Comparison of ENCODE assay signal across 9 cellular contexts in genomic region chr17:78722101-78722761, GRCh38. TPM values are rescaled to one million over a fixed set of nuclear protein-coding genes. Genes with fewer than 3 reads are reported as not detected.
DNase-seq lines count a peak whose midpoint lies in the region; ATAC-seq and TF ChIP-seq lines count a peak whose summit lies in the region.
"Had no signal": no experiment of that assay in that cellular context is flagged by ENCODE, and none has a peak within 500 bp of the region (broad histone marks: within the 10 kb centered on the region; RNA-seq: fewer than 3 reads in every experiment).

No MANE protein-coding gene starts in this region.

- no peak for TF ChIP-seq POLR2A in adrenal gland (IDR thresholded peaks at IDR 0.05)

- peaks cover 100% of the 10 kb centered on the region for H4K20me1 ChIP-seq in smooth muscle cell (ENCODE audit: low read depth)

- intact Hi-C loops in heart right ventricle (cut with DNase I), result loop anchor here in 1 of 10 donors (5.0 kb wide), 1 partner anchor 60 kb away; the partner anchor contains the start of gene CYTH1
- intact Hi-C loops in adrenal gland (cut with DNase I), result no loop called here

- no peaks in the 10 kb centered on the region for H3K27me3 ChIP-seq in heart right ventricle
- no peaks in the 10 kb centered on the region for H3K27me3 ChIP-seq in smooth muscle cell (ENCODE audit: low read depth)
- no peaks in the 10 kb centered on the region for H3K27me3 ChIP-seq in adrenal gland

- no peak overlapping the region for H3K9ac ChIP-seq in smooth muscle cell (ENCODE audit: low read depth)

- H3K4me3 ChIP-seq in heart right ventricle (peak overlapping the region in 8 of 10 donors; percentile 22 to 56 (median 45)), smooth muscle cell (no peak overlapping the region), adrenal gland (no peak overlapping the region)

- H3K27ac ChIP-seq in heart right ventricle (peak overlapping the region in 8 of 10 donors; percentile 18 to 65 (median 48)), smooth muscle cell (ENCODE audit: low read depth) (no peak overlapping the region), adrenal gland (peak overlapping the region in 1 of 5 donors; percentile 71)
- H3K27ac ChIP-seq: 22Rv1 had no signal

- no peak overlapping the region for H2AFZ ChIP-seq in smooth muscle cell (ENCODE audit: low read depth)

- TF ChIP-seq CTCF in heart right ventricle (IDR thresholded peaks at IDR 0.05) (no peak), smooth muscle cell (IDR thresholded peaks at IDR 0.05; ENCODE audit: borderline replicate concordance, insufficient read depth, poor library complexity, severe bottlenecking) (no peak), adrenal gland (IDR thresholded peaks at IDR 0.05) (no peak)

- peaks cover 0 to 6% (median 0%) of the 10 kb centered on the region in 9 donors for H3K36me3 ChIP-seq in heart right ventricle
- no peaks in the 10 kb centered on the region for H3K36me3 ChIP-seq in smooth muscle cell (ENCODE audit: low read depth)
- H3K36me3 ChIP-seq in adrenal gland (replicated peaks in 1 of 2), result no peaks in the 10 kb centered on the region

- DNase-seq in DMS 273 (lab: John Stamatoyannopoulos, UW; ENCODE audit: unreplicated experiment), result peak; percentile 54
- no peak for DNase-seq in DMS 273 treated with DMSO at 0.1 percent for 48 hours (lab: John Stamatoyannopoulos, UW)
- peak; percentile 82 for DNase-seq in RPMI8226
- DNase-seq in heart right ventricle, result peak in 1 of 2 donors; percentile 38
- DNase-seq in smooth muscle cell (lab: John Stamatoyannopoulos, UW; ENCODE audit: unreplicated experiment), result no peak
- no peak for DNase-seq in adrenal gland
- DNase-seq in NCI-H226, result no peak

- H3K79me2 ChIP-seq in smooth muscle cell (ENCODE audit: low read depth), result peaks cover 74% of the 10 kb centered on the region

- no peaks in the 10 kb centered on the region for H3F3A ChIP-seq in smooth muscle cell (ENCODE audit: low read depth)

- H3K9me3 ChIP-seq in heart right ventricle (no peaks in the 10 kb centered on the region), smooth muscle cell (replicated peaks; ENCODE audit: low read depth) (no peaks in the 10 kb centered on the region), adrenal gland (replicated peaks in 1 of 3) (no peaks in the 10 kb centered on the region)

- WGBS in heart right ventricle, 2 donors, result 53 to 54% methylated on average over 9 of the region's 9 CpGs
- WGBS in smooth muscle cell (ENCODE audit: low lambda C conversion rate), result 88% methylated on average over 9 of the region's 9 CpGs
- 70 to 79% (median 76%) methylated on average over 5 to 9 of the region's 9 CpGs for WGBS in adrenal gland, 4 donors

- ATAC-seq in heart right ventricle, result peak in 6 of 8 donors; percentile 9 to 25 (median 18)
- no peak for ATAC-seq in GM21526 (IDR thresholded peaks at IDR 0.05; ENCODE audit: low FRiP score, unreplicated experiment)

- H3K4me1 ChIP-seq in heart right ventricle (peaks cover 18 to 99% (median 82%) of the 10 kb centered on the region in 9 donors), smooth muscle cell (ENCODE audit: low read depth) (peaks cover 38% of the 10 kb centered on the region), adrenal gland (replicated peaks in 1 of 2) (peaks cover 7 to 48% of the 10 kb centered on the region in 2 donors)

- peak overlapping the region; percentile 88 for H3K4me2 ChIP-seq in smooth muscle cell

RNA-seq across cellular contexts. Expression of gene CYTH1, which starts 59.8 kb away (rescaled TPM):
- total RNA-seq in heart right ventricle, result 10 to 100 TPM; 23.5 to 46.9 (median 34.8) TPM
- 10 to 100 TPM; 22.3 to 31.5 TPM for polyA plus RNA-seq in heart right ventricle
- 17.4 and 19.3 TPM in 2 replicates for total RNA-seq in smooth muscle cell
- polyA plus RNA-seq in smooth muscle cell, result 14.1 and 26.9 TPM in 2 replicates
- 100 to 1,000 TPM in 1 of 8 donors, 10 to 100 TPM in 7; 26.0 to 141 (median 56.2) TPM for total RNA-seq in adrenal gland
- 10 to 100 TPM; 32.6 to 45.2 (median 35.3) TPM for polyA plus RNA-seq in adrenal gland

Comparison
In these comparisons a context has a peak if more than half of its experiments do, and no peak if none do; other contexts are left out.
1. DNase-seq: peak in DMS 273 (single experiment) and RPMI8226 (single experiment); none in DMS 273 treated with DMSO at 0.1 percent for 48 hours (single experiment), smooth muscle cell (single experiment), adrenal gland (0 of 7) and NCI-H226 (single experiment).
2. H3K4me3 ChIP-seq: peak in heart right ventricle (8 of 10); none in smooth muscle cell (single experiment) and adrenal gland (0 of 4).